1 cellular context compared by ENCODE assay signal in genomic region chr2:175167792-175168563, GRCh38.
A peak's percentile ranks its signal among the peaks of the same experiment; 100 is the strongest.
TF ChIP-seq lines count a peak whose summit lies in the region.

ATF2 (minus strand) TSS chr2:175168203; CDS start chr2:175136443, 31,760 bp downstream.

TF ChIP-seq in HEK293, 187 proteins besides CTCF, POLR2A, EP300 and RAD21 (continued from another document):
- TF ChIP-seq ZBTB20 (tag by site-specific recombination; IDR thresholded peaks at IDR 0.05) (no peak; the same call in 1 of the 2 replicates), ZNF610 (tag by site-specific recombination; IDR thresholded peaks at IDR 0.05; ENCODE audit: borderline replicate concordance) (peak; percentile 61; the same call in 1 of the 2 replicates), ZNF169 (tag by site-specific recombination; IDR thresholded peaks at IDR 0.05) (no peak), ZNF223 (tag by site-specific recombination; IDR thresholded peaks at IDR 0.05) (no peak), ZNF140 (tag by site-specific recombination; IDR thresholded peaks at IDR 0.05) (no peak), KLF7 (tag by site-specific recombination; IDR thresholded peaks at IDR 0.05; ENCODE audit: borderline replicate concordance) (no peak), PRDM6 (tag by site-specific recombination; IDR thresholded peaks at IDR 0.05) (no peak), ZSCAN30 (tag by site-specific recombination; IDR thresholded peaks at IDR 0.05) (no peak), ZNF274 (IDR thresholded peaks at IDR 0.05; ENCODE audit: low read length) (no peak), ZNF274 (tag by site-specific recombination; IDR thresholded peaks at IDR 0.05; ENCODE audit: borderline replicate concordance) (no peak), PRDM10 (tag by site-specific recombination; IDR thresholded peaks at IDR 0.05) (peak; percentile 76), ZNF280D (tag by site-specific recombination; IDR thresholded peaks at IDR 0.05) (no peak), ZNF513 (tag by site-specific recombination; IDR thresholded peaks at IDR 0.05) (no peak), ZXDB (tag by site-specific recombination; IDR thresholded peaks at IDR 0.05) (peak; percentile 97), INSM2 (tag by site-specific recombination; IDR thresholded peaks at IDR 0.05) (0 out of 2 replicates have a peak, but pooled peaks have one; percentile 43), ZNF302 (tag by site-specific recombination; IDR thresholded peaks at IDR 0.05; ENCODE audit: low read depth) (no peak), HOXD13 (CRISPR knock-in tag; IDR thresholded peaks at IDR 0.05; ENCODE audit: borderline replicate concordance) (no peak), ZFHX2 (tag by site-specific recombination; conservative IDR thresholded peaks at IDR 0.05) (peak; percentile 56), ZNF366 (tag by site-specific recombination; conservative IDR thresholded peaks at IDR 0.05) (peak; percentile 89), AEBP2 (tag by site-specific recombination; IDR thresholded peaks at IDR 0.05; ENCODE audit: borderline replicate concordance) (no peak), SALL2 (tag by site-specific recombination; IDR thresholded peaks at IDR 0.05; ENCODE audit: borderline replicate concordance) (no peak)
